In the genomic region with DNA sequence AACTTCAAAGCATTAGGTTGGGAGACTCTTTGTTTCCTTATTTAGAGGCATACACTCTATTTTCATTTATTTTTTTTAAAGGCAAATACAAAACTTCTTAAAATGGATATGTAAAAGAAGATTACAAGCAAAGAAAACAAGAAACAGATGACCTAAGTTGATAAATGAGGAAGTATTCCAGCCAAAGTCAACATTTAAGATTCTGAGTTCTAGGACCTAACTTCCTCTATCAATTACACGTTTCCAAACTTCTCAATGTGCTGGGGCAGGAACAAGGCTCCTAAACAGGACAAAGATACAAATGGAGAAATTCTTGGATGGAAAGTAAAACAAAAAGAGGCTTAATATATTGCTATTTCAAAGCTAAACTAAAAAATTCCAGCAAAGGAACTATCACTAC, we compare ENCODE assay signal across 22 cellular contexts.
DNase-seq lines count a peak whose midpoint lies in the region; ATAC-seq, FAIRE-seq and TF ChIP-seq lines count a peak whose summit lies in the region.
"Had no signal": no experiment of that assay in that cellular context is flagged by ENCODE, and none has a peak within 500 bp of the region (broad histone marks: within the 10 kb centered on the region; RNA-seq: fewer than 3 reads in every experiment).

No MANE protein-coding gene starts in this region.

- no peaks in the 10 kb centered on the region for H3K9me3 ChIP-seq in pancreas
- H3K9me3 ChIP-seq: Caco-2 had no signal

- H3K36me3 ChIP-seq in pancreas, result no peaks in the 10 kb centered on the region

- WGBS in pancreas, 2 donors, result 5 to 6% methylated on average over 1 of the region's 1 CpG

- no peak for TF ChIP-seq CTCF in LNCaP clone FGC (IDR thresholded peaks at IDR 0.05; ENCODE audit: control insufficient read depth, extremely low read depth, insufficient read depth)
- no peak for TF ChIP-seq CTCF in fibroblast of mammary gland (conservative IDR thresholded peaks at IDR 0.05; ENCODE audit: control insufficient read depth, insufficient read depth, low read depth, low read length)
- no peak for TF ChIP-seq CTCF in pancreas (IDR thresholded peaks at IDR 0.05)

- no peak overlapping the region for H3K4me3 ChIP-seq in LNCaP clone FGC (ENCODE audit: low read depth, low read length)
- no peak overlapping the region for H3K4me3 ChIP-seq in fibroblast of mammary gland (ENCODE audit: control insufficient read depth, low read depth, low read length)
- no peak overlapping the region for H3K4me3 ChIP-seq in pancreas
- H3K4me3 ChIP-seq: lung, smooth muscle cell had no signal

- ATAC-seq in SK-N-SH treated with all-trans-retinoic acid at 6 μM for 48 hours (peak; percentile 46; the same call in 1 of the 3 replicates), pancreas (peak in 3 of 4 donors; percentile 58 to 67 (median 64))
- ATAC-seq: naive thymus-derived CD4-positive, alpha-beta T cell had no signal

- peak overlapping the region in 2 of 4 donors; percentile 10 to 13 for H3K27ac ChIP-seq in pancreas

- intact Hi-C loops in pancreas (cut with DNase I), result no loop called here

- no peaks in the 10 kb centered on the region for H3K27me3 ChIP-seq in pancreas

- H3K4me1 ChIP-seq in pancreas, result peaks cover 0 to 14% (median 12%) of the 10 kb centered on the region in 3 donors
- H3K4me1 ChIP-seq: Caco-2 had no signal

- peak; percentile 54 for DNase-seq in LNCaP clone FGC (ENCODE audit: low read depth)
- DNase-seq in fibroblast of mammary gland (ENCODE audit: low read depth), result peak; percentile 55
- no peak for DNase-seq in pancreas
- no peak for DNase-seq in T1000 (lab: John Stamatoyannopoulos, UW)
- no peak for DNase-seq in COR-L47 (lab: John Stamatoyannopoulos, UW)
- no peak for DNase-seq in HTR-8/SVneo (ENCODE audit: insufficient read length, low spot score)
- DNase-seq: activated CD4-positive, alpha-beta T cell treated with anti-CD3 and anti-CD28 coated beads, Interleukin-2, amount 10 ng/mL, durations not matched to agents 7 days and 5 days; activated gamma-delta T cell treated with Interleukin-2 at 50 U/mL for 16 hours; amygdala; Caco-2; H9; KG1; naive thymus-derived CD4-positive, alpha-beta T cell; NCI-H526; stimulated activated CD4-positive, alpha-beta T cell treated with anti-CD3 and anti-CD28 coated beads, Interleukin-4, amount 100 ng/mL, for 4 hours; substantia nigra; SW 1271 had no signal

- FAIRE-seq in pancreas (lab: Jason Lieb, UNC) (no peak), HTR-8/SVneo (lab: Jason Lieb, UNC) (no peak)
- FAIRE-seq: GM19239, RCC 7860 had no signal

TF ChIP-seq in SK-N-SH treated with all-trans-retinoic acid at 6 μM for 48 hours, 23 proteins besides CTCF, POLR2A, EP300 and RAD21:
- TF ChIP-seq ARNTL (CRISPR knock-in tag; IDR thresholded peaks at IDR 0.05; ENCODE audit: borderline replicate concordance, low read depth), result no peak
- TF ChIP-seq CSDC2 (CRISPR knock-in tag; IDR thresholded peaks at IDR 0.05), result no peak
- TF ChIP-seq ZFP3 (CRISPR knock-in tag; IDR thresholded peaks at IDR 0.05), result no peak
- no peak for TF ChIP-seq ZNF565 (CRISPR knock-in tag; conservative IDR thresholded peaks at IDR 0.05; ENCODE audit: low read depth)
- no peak for TF ChIP-seq BACH2 (CRISPR knock-in tag; IDR thresholded peaks at IDR 0.05; ENCODE audit: borderline replicate concordance)
- TF ChIP-seq ESRRG (CRISPR knock-in tag; IDR thresholded peaks at IDR 0.05), result no peak
- TF ChIP-seq OSR1 (CRISPR knock-in tag; IDR thresholded peaks at IDR 0.05), result no peak

Comparison
In these comparisons a context has a peak if more than half of its experiments do, and no peak if none do; other contexts are left out.
1. DNase-seq: peak in LNCaP clone FGC (single experiment) and fibroblast of mammary gland (single experiment); none in pancreas (0 of 6), T1000 (single experiment), COR-L47 (single experiment) and HTR-8/SVneo (single experiment).